Comparison of ENCODE assay signal across 8 cellular contexts in the genomic region with DNA sequence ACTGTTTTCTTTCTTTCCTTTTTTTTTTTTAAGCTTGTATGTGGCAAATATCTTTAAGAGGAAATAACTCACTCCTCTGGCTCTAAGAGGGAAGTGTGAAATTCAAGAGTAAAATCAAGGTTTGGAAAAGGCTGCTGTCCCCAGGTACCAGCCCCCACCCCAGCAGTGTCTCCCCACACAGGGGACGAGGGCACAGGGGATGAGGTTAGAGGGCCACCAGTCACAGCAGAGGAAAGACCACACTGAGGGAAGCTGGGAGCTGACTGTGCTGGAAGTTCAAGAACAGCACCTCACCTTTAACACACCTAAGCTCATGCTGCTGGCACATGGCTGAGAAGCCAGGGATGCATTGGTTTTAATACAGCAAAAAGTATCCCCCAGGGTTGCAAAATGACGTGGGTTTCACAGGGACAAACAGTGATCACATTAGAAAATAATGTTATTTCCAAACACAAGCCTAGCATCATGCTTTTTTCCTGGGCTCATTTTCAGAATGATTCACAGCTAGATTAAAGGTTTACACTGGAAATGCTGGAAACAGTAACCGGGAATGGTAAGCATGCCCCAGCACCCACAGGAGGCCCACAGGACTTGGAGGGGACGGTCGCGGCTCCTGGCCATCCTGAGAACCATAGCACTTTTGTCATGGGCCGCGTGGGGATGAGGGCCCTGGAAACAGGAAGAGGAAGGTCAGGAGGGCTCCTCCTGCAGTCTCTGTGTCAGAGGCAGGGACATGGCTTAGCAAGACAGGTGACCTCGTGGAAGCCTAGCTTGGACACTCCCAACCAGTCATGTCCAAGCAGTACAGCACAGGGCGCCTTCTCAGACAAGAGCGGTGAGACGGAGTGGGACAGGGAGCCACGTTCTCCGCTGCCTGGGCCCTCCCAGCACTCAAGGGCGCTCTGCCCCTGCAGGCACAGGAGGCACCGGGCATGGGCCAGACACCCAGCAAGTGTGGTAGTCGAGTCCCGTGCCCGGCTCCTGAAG. TPM values are rescaled to one million over a fixed set of nuclear protein-coding genes. Genes with fewer than 3 reads are reported as not detected.
A peak's percentile ranks its signal among the peaks of the same experiment; 100 is the strongest.
DNase-seq lines count a peak whose midpoint lies in the region; ATAC-seq lines count a peak whose summit lies in the region.

No MANE protein-coding gene starts in this region.

- peaks cover 63% of the 10 kb centered on the region for H3K36me3 ChIP-seq in HUES48 (ENCODE audit: control insufficient read depth, insufficient read depth, low read length)
- H3K36me3 ChIP-seq in naive thymus-derived CD4-positive, alpha-beta T cell (ENCODE audit: control insufficient read depth in 2 of 3, insufficient read depth in 3 of 3, low read length in 3 of 3): peaks cover 0 to 48% (median 0%) of the 10 kb centered on the region in 3 experiments

- H3K9me3 Mint-ChIP-seq in effector memory CD8-positive, alpha-beta T cell: no peaks in the 10 kb centered on the region
- H3K9me3 Mint-ChIP-seq in naive thymus-derived CD4-positive, alpha-beta T cell: no peaks in the 10 kb centered on the region

- H3K27me3 ChIP-seq in HUES48 (ENCODE audit: control insufficient read depth, insufficient read depth, low read length): no peaks in the 10 kb centered on the region
- no peaks in the 10 kb centered on the region for H3K27me3 ChIP-seq in naive thymus-derived CD4-positive, alpha-beta T cell (ENCODE audit: control insufficient read depth in 2 of 2, insufficient read depth in 2 of 2, low read length in 2 of 2)

- peaks cover 81% of the 10 kb centered on the region for H3K36me3 Mint-ChIP-seq in effector memory CD8-positive, alpha-beta T cell (ENCODE audit: insufficient read depth)
- H3K36me3 Mint-ChIP-seq in naive thymus-derived CD4-positive, alpha-beta T cell: peaks cover 0 to 6% (median 3%) of the 10 kb centered on the region in 5 donors

- intact Hi-C loops in naive thymus-derived CD4-positive, alpha-beta T cell (cut with micrococcal nuclease): no loop called here

- H3K4me3 Mint-ChIP-seq in effector memory CD8-positive, alpha-beta T cell: peak overlapping the region; percentile 97 to 99
- H3K4me3 Mint-ChIP-seq in naive thymus-derived CD4-positive, alpha-beta T cell: no peak overlapping the region

- H3K27ac Mint-ChIP-seq in effector memory CD8-positive, alpha-beta T cell: peak overlapping the region; percentile 94 to 96
- H3K27ac Mint-ChIP-seq in naive thymus-derived CD4-positive, alpha-beta T cell: peak overlapping the region in 1 of 9 donors; percentile 26

- CTCF ChIA-PET in naive thymus-derived CD4-positive, alpha-beta T cell (lab: Charles Lee): no interaction called here

- DNase-seq in AG08396 (ENCODE audit: low spot score): peak; percentile 83
- no peak for DNase-seq in effector memory CD8-positive, alpha-beta T cell
- DNase-seq in naive thymus-derived CD4-positive, alpha-beta T cell: peak in 2 of 9 donors; percentile 1 to 14
- no peak for DNase-seq in NCI-H187 treated with DMSO at 0.1 percent for 48 hours (lab: John Stamatoyannopoulos, UW)
- DNase-seq in NCI-H2171 treated with DMSO at 0.1 percent for 48 hours (lab: John Stamatoyannopoulos, UW): no peak
- no peak for DNase-seq in NCI-H1105 treated with DMSO at 0.1 percent for 48 hours (lab: John Stamatoyannopoulos, UW)

- POLR2A ChIA-PET in naive thymus-derived CD4-positive, alpha-beta T cell (lab: Charles Lee): no interaction called here

- no peaks in the 10 kb centered on the region for H3K27me3 Mint-ChIP-seq in effector memory CD8-positive, alpha-beta T cell
- H3K27me3 Mint-ChIP-seq in naive thymus-derived CD4-positive, alpha-beta T cell: no peaks in the 10 kb centered on the region

- no peak overlapping the region for H3K4me3 ChIP-seq in HUES48 (ENCODE audit: low read depth, low read length)
- no peak overlapping the region for H3K4me3 ChIP-seq in naive thymus-derived CD4-positive, alpha-beta T cell (ENCODE audit: low read length)

- H3K9me3 ChIP-seq in HUES48 (ENCODE audit: control insufficient read depth, insufficient read depth, low read length): no peaks in the 10 kb centered on the region
- no peaks in the 10 kb centered on the region for H3K9me3 ChIP-seq in naive thymus-derived CD4-positive, alpha-beta T cell (ENCODE audit: control insufficient read depth in 2 of 3, low read length in 3 of 3)

- no peak for ATAC-seq in effector memory CD8-positive, alpha-beta T cell (replicated peaks)
- peak; percentile 10 for ATAC-seq in naive thymus-derived CD4-positive, alpha-beta T cell
- ATAC-seq in HG03432 (IDR thresholded peaks at IDR 0.05; ENCODE audit: unreplicated experiment): no peak

- peaks cover 71% of the 10 kb centered on the region for H3K4me1 ChIP-seq in HUES48 (ENCODE audit: control insufficient read depth, insufficient read depth, low read length)
- H3K4me1 ChIP-seq in naive thymus-derived CD4-positive, alpha-beta T cell (ENCODE audit: control insufficient read depth in 2 of 2, insufficient read depth in 2 of 2, low read length in 2 of 2): peaks cover 3 to 64% of the 10 kb centered on the region in 2 donors

- H3K27ac ChIP-seq in HUES48 (ENCODE audit: low read depth, low read length): peak overlapping the region; percentile 99
- no peak overlapping the region for H3K27ac ChIP-seq in naive thymus-derived CD4-positive, alpha-beta T cell (ENCODE audit: low read depth, low read length)

- peaks cover 86 to 89% of the 10 kb centered on the region in 2 donors for H3K4me1 Mint-ChIP-seq in effector memory CD8-positive, alpha-beta T cell (ENCODE audit: low read depth in 2 of 2)
- H3K4me1 Mint-ChIP-seq in naive thymus-derived CD4-positive, alpha-beta T cell: peaks cover 8 to 42% (median 20%) of the 10 kb centered on the region in 7 donors

- no peak overlapping the region for H3K9ac ChIP-seq in HUES48 (ENCODE audit: low read depth, low read length)

RNA-seq across cellular contexts. Expression of a gene that starts 6.9 kb away (rescaled TPM):
- 10 to 100 TPM; 29.4 to 89.4 (median 49.7) TPM for total RNA-seq in naive thymus-derived CD4-positive, alpha-beta T cell
- polyA plus RNA-seq in naive thymus-derived CD4-positive, alpha-beta T cell: 10 to 100 TPM in 1 of 2 donors, 1 to 10 TPM in 1; 9.9 to 23.5 TPM

Comparison
In these comparisons a context has a peak if more than half of its experiments do, and no peak if none do; other contexts are left out.
1. H3K4me3 Mint-ChIP-seq: peak in effector memory CD8-positive, alpha-beta T cell (2 of 2); none in naive thymus-derived CD4-positive, alpha-beta T cell (0 of 10).